15 cellular contexts compared by ENCODE assay signal in genomic region chr10:35940067-35940989, GRCh38.
DNase-seq lines count a peak whose midpoint lies in the region; ATAC-seq and TF ChIP-seq lines count a peak whose summit lies in the region.
"Had no signal": no experiment of that assay in that cellular context is flagged by ENCODE, and none has a peak within 500 bp of the region (broad histone marks: within the 10 kb centered on the region; RNA-seq: fewer than 3 reads in every experiment).

No MANE protein-coding gene starts in this region.

- ATAC-seq in GM18868 (IDR thresholded peaks at IDR 0.05; ENCODE audit: unreplicated experiment) (no peak), PC-3 (no peak)
- no peak for ATAC-seq in effector memory CD8-positive, alpha-beta T cell (replicated peaks)
- ATAC-seq: activated naive CD8-positive, alpha-beta T cell treated with anti-CD3 and anti-CD28 coated beads, Interleukin-2, amount 50 U/mL, for 24 hours; HepG2 had no signal

- H3K27ac ChIP-seq in testis (no peak overlapping the region), PC-3 (ENCODE audit: low read length) (no peak overlapping the region)
- H3K27ac ChIP-seq: neutrophil had no signal

- H3K79me2 ChIP-seq in PC-3 (ENCODE audit: low read length) = no peaks in the 10 kb centered on the region

- H3K9ac ChIP-seq in PC-3 (ENCODE audit: low read length) = no peak overlapping the region

- 36 to 46% methylated on average over 14 of the region's 14 CpGs for WGBS in testis, 2 donors

- H3K27ac Mint-ChIP-seq in effector memory CD8-positive, alpha-beta T cell = no peak overlapping the region
- H3K27ac Mint-ChIP-seq: activated naive CD8-positive, alpha-beta T cell treated with anti-CD3 and anti-CD28 coated beads, Interleukin-2, amount 50 U/mL, for 24 hours; immature natural killer cell had no signal

- H3K4me3 Mint-ChIP-seq in effector memory CD8-positive, alpha-beta T cell = no peak overlapping the region
- H3K4me3 Mint-ChIP-seq: activated naive CD8-positive, alpha-beta T cell treated with anti-CD3 and anti-CD28 coated beads, Interleukin-2, amount 50 U/mL, for 24 hours; immature natural killer cell had no signal

- H3K9me3 Mint-ChIP-seq in effector memory CD8-positive, alpha-beta T cell = peaks cover 9 to 27% of the 10 kb centered on the region in 2 donors

- no peak overlapping the region for H3K4me2 ChIP-seq in PC-3 (ENCODE audit: low read length)

- no peaks in the 10 kb centered on the region for H4K20me1 ChIP-seq in PC-3 (ENCODE audit: low read length)

- H3K9me3 ChIP-seq in testis = no peaks in the 10 kb centered on the region
- H3K9me3 ChIP-seq in PC-3 (ENCODE audit: low read length) = no peaks in the 10 kb centered on the region
- H3K9me3 ChIP-seq: neutrophil had no signal

- no peak overlapping the region for H2AFZ ChIP-seq in PC-3 (ENCODE audit: low read length)

- no peaks in the 10 kb centered on the region for H3K27me3 Mint-ChIP-seq in effector memory CD8-positive, alpha-beta T cell
- H3K27me3 Mint-ChIP-seq: activated naive CD8-positive, alpha-beta T cell treated with anti-CD3 and anti-CD28 coated beads, Interleukin-2, amount 50 U/mL, for 24 hours had no signal

- CTCF ChIA-PET in PC-3 (lab: Charles Lee) = interaction anchor here (0.7 kb wide), 1 partner anchor 36 kb away, joined by 8 read pairs; no protein-coding TSS in a partner anchor

- no peak for TF ChIP-seq POLR2A in testis (IDR thresholded peaks at IDR 0.05)

- TF ChIP-seq CTCF in testis (IDR thresholded peaks at IDR 0.05) (no peak), PC-3 (conservative IDR thresholded peaks at IDR 0.05; ENCODE audit: low read depth, low read length) (no peak)

- H3K9me2 ChIP-seq in PC-3 (replicated peaks; ENCODE audit: low read length) = no peaks in the 10 kb centered on the region

- intact Hi-C loops in testis (cut with DNase I; ENCODE audit: low total_unique reads) (no loop called here), PC-3 (cut with micrococcal nuclease) (no loop called here)

- H3K27me3 ChIP-seq in testis = no peaks in the 10 kb centered on the region
- no peaks in the 10 kb centered on the region for H3K27me3 ChIP-seq in PC-3 (ENCODE audit: low read length)
- H3K27me3 ChIP-seq: neutrophil had no signal

- no peaks in the 10 kb centered on the region for H3K36me3 ChIP-seq in testis (ENCODE audit: low read depth, missing control alignments)
- H3K36me3 ChIP-seq in PC-3 (ENCODE audit: low read depth, low read length) = no peaks in the 10 kb centered on the region
- H3K36me3 ChIP-seq: neutrophil had no signal

- BruUV-seq in PC-3 (replicated peaks; lab: Mats Ljungman, UMichigan) = no TSS peak

- H3F3A ChIP-seq in PC-3 (ENCODE audit: low read length, unreplicated experiment) = no peaks in the 10 kb centered on the region

- H3K4me3 ChIP-seq in testis = no peak overlapping the region
- no peak overlapping the region for H3K4me3 ChIP-seq in PC-3 (ENCODE audit: low read length)

- H3K4me1 Mint-ChIP-seq in effector memory CD8-positive, alpha-beta T cell (ENCODE audit: low read depth in 2 of 2) = no peaks in the 10 kb centered on the region
- H3K4me1 Mint-ChIP-seq: activated naive CD8-positive, alpha-beta T cell treated with anti-CD3 and anti-CD28 coated beads, Interleukin-2, amount 50 U/mL, for 24 hours; immature natural killer cell had no signal

- POLR2A ChIA-PET in PC-3 (lab: Charles Lee; ENCODE audit: unreplicated experiment) = no interaction called here

- no peaks in the 10 kb centered on the region for H3K36me3 Mint-ChIP-seq in effector memory CD8-positive, alpha-beta T cell (ENCODE audit: insufficient read depth)
- H3K36me3 Mint-ChIP-seq: immature natural killer cell had no signal

- H3K4me1 ChIP-seq in testis (peaks cover 3% of the 10 kb centered on the region), PC-3 (ENCODE audit: insufficient read depth, low read length) (peaks cover 17% of the 10 kb centered on the region)

- DNase-seq in NCI-H128 (lab: John Stamatoyannopoulos, UW; ENCODE audit: unreplicated experiment) (peak; percentile 69), amniotic epithelial cell (ENCODE audit: low read depth) (peak; percentile 48), islet precursor cell (peak; percentile 68), testis (peak; percentile 37), PC-3 (no peak)
- no peak for DNase-seq in effector memory CD8-positive, alpha-beta T cell
- DNase-seq: activated CD8-positive, alpha-beta memory T cell treated with anti-CD3 and anti-CD28 coated beads for 24 hours; activated naive CD8-positive, alpha-beta T cell treated with anti-CD3 and anti-CD28 coated beads, Interleukin-2, amount 50 U/mL, for 24 hours; immature natural killer cell; NCI-H510A treated with DMSO at 0.1 percent for 48 hours; stimulated activated CD4-positive, alpha-beta T cell treated with anti-CD3 and anti-CD28 coated beads, Interleukin-4, amount 100 ng/mL, for 1 hour; SW 1271 had no signal

Comparison
In these comparisons a context has a peak if more than half of its experiments do, and no peak if none do; other contexts are left out.
1. DNase-seq: peak in NCI-H128 (single experiment), amniotic epithelial cell (single experiment), islet precursor cell (single experiment) and testis (single experiment); none in PC-3 (single experiment) and effector memory CD8-positive, alpha-beta T cell (0 of 3).